ENCODE assay signal across 32 cellular contexts in genomic region chr20:55586626-55587025, GRCh38.
"Had no signal": no experiment of that assay in that cellular context is flagged by ENCODE, and none has a peak within 500 bp of the region (broad histone marks: within the 10 kb centered on the region; RNA-seq: fewer than 3 reads in every experiment).

No MANE protein-coding gene starts in this region.

- H3K9me3 Mint-ChIP-seq: activated naive CD4-positive, alpha-beta T cell treated with anti-CD3 and anti-CD28 coated beads for 36 hours; activated naive CD8-positive, alpha-beta T cell treated with anti-CD3 and anti-CD28 coated beads for 36 hours had no signal

- H3K9me3 ChIP-seq: adrenal gland, body of pancreas, esophagus squamous epithelium, mucosa of descending colon, pancreas, psoas muscle, right atrium auricular region, spleen, testis had no signal

- DNase-seq: activated CD4-positive, alpha-beta T cell treated with anti-CD3 and anti-CD28 coated beads for 48 hours; activated CD4-positive, alpha-beta T cell treated with anti-CD3 and anti-CD28 coated beads, Interleukin-2, amount 50 U/mL, for 48 hours; activated CD8-positive, alpha-beta memory T cell treated with anti-CD3 and anti-CD28 coated beads for 24 hours; activated effector memory CD4-positive, alpha-beta T cell treated with anti-CD3 and anti-CD28 coated beads, Interleukin-2, amount 50 U/mL, for 16 hours; activated naive CD4-positive, alpha-beta T cell treated with anti-CD3 and anti-CD28 coated beads for 36 hours; activated naive CD8-positive, alpha-beta T cell treated with anti-CD3 and anti-CD28 coated beads for 36 hours; adrenal gland; aorta; body of pancreas; dermis blood vessel endothelial cell; effector CD4-positive, alpha-beta T cell; esophagus squamous epithelium; foreskin melanocyte; heart right ventricle; left ventricle myocardium superior; mucosa of descending colon; nucleus accumbens; pancreas; psoas muscle; spleen; stimulated activated CD4-positive, alpha-beta T cell treated with anti-CD3 and anti-CD28 coated beads, Interleukin-4, amount 100 ng/mL, for 1 hour; stimulated activated naive CD8-positive, alpha-beta T cell treated with anti-CD3 and anti-CD28 coated beads, Interleukin-15, Interleukin-2, amounts not matched to agents 100 U/mL and 50 U/mL, for 24 hours; T-helper 9 cell; testis; trophoblast cell had no signal

- H3K36me3 Mint-ChIP-seq: activated naive CD8-positive, alpha-beta T cell treated with anti-CD3 and anti-CD28 coated beads for 36 hours; natural killer cell treated with Interleukin-12 subunit alpha and Interleukin-12 subunit beta and Interleukin-15 and Interleukin-18, amount 100 ng/mL, for 72 hours had no signal

- H3K4me3 Mint-ChIP-seq: activated naive CD4-positive, alpha-beta T cell treated with anti-CD3 and anti-CD28 coated beads for 36 hours; activated naive CD8-positive, alpha-beta T cell treated with anti-CD3 and anti-CD28 coated beads for 36 hours; natural killer cell treated with Interleukin-12 subunit alpha and Interleukin-12 subunit beta and Interleukin-15 and Interleukin-18, amount 100 ng/mL, for 72 hours had no signal

- H3K27me3 ChIP-seq: adrenal gland, body of pancreas, esophagus squamous epithelium, heart right ventricle, pancreas, right atrium auricular region, spleen, testis had no signal

- H3K27ac Mint-ChIP-seq: activated naive CD4-positive, alpha-beta T cell treated with anti-CD3 and anti-CD28 coated beads for 36 hours; activated naive CD8-positive, alpha-beta T cell treated with anti-CD3 and anti-CD28 coated beads for 36 hours; natural killer cell treated with Interleukin-12 subunit alpha and Interleukin-12 subunit beta and Interleukin-15 and Interleukin-18, amount 100 ng/mL, for 72 hours had no signal

- H3K27me3 Mint-ChIP-seq: activated naive CD8-positive, alpha-beta T cell treated with anti-CD3 and anti-CD28 coated beads for 36 hours; natural killer cell treated with Interleukin-12 subunit alpha and Interleukin-12 subunit beta and Interleukin-15 and Interleukin-18, amount 100 ng/mL, for 72 hours had no signal

- FAIRE-seq: islet of Langerhans, pancreas, urothelium cell line had no signal

- H3K4me3 ChIP-seq: adrenal gland, body of pancreas, esophagus squamous epithelium, heart right ventricle, mucosa of descending colon, pancreas, psoas muscle, right atrium auricular region, spleen, testis had no signal

- H3K4me1 ChIP-seq: adrenal gland, body of pancreas, esophagus squamous epithelium, heart right ventricle, pancreas, psoas muscle, right atrium auricular region, spleen, testis had no signal

- H3K36me3 ChIP-seq: adrenal gland, esophagus squamous epithelium, heart right ventricle, pancreas, right atrium auricular region, spleen had no signal

- H3K4me1 Mint-ChIP-seq: activated naive CD8-positive, alpha-beta T cell treated with anti-CD3 and anti-CD28 coated beads for 36 hours had no signal

- ATAC-seq: activated CD4-positive, CD25-positive, alpha-beta regulatory T cell treated with anti-CD3 and anti-CD28 coated beads, Interleukin-2, amount 50 U/mL, for 24 hours; body of pancreas; heart right ventricle; left ventricle myocardium superior; mucosa of descending colon; natural killer cell treated with Interleukin-12 subunit alpha and Interleukin-12 subunit beta and Interleukin-15 and Interleukin-18, amount 100 ng/mL, for 72 hours; pancreas; psoas muscle; stimulated activated naive CD8-positive, alpha-beta T cell treated with anti-CD3 and anti-CD28 coated beads, Interleukin-15, Interleukin-2, amounts not matched to agents 100 U/mL and 50 U/mL, for 24 hours had no signal

- H3K27ac ChIP-seq: adrenal gland, body of pancreas, epithelial cell of prostate, esophagus squamous epithelium, heart right ventricle, pancreas, psoas muscle, right atrium auricular region, spleen, testis, VCaP had no signal
